1 cellular context compared by ENCODE assay signal in genomic region chr2:144452169-144453038, GRCh38.
TF ChIP-seq lines count a peak whose summit lies in the region.

No MANE protein-coding gene starts in this region.

TF ChIP-seq in HCT116, 20 proteins besides CTCF, POLR2A, EP300 and RAD21 (continued from another document):
- no peak for TF ChIP-seq MAX (IDR thresholded peaks at IDR 0.05)
TF ChIP-seq in HCT116: peak in this region for 0.
